ENCODE assay signal across 12 cellular contexts in the genomic region with DNA sequence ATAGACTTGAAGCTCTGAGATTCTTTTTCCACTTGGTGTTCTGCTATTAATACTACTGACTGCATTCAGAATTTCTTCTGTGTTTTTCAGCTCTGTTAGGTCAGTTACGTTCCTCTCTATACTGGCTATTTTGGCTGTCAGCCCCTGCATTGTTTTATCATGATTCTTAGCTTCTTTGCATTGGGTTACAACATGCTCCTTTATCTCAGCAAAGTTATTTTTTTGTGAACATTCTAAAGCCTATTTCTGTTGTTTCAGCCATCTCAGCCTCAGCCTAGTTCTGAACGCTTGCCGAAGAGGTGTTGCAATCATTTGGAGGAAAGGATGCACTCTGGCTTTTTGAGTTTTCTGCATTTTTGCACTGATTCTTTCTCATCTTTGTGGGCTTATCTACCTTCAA.
"Had no signal": no experiment of that assay in that cellular context is flagged by ENCODE, and none has a peak within 500 bp of the region (broad histone marks: within the 10 kb centered on the region; RNA-seq: fewer than 3 reads in every experiment).

No MANE protein-coding gene starts in this region.

- H3K4me2 ChIP-seq: smooth muscle cell had no signal

- DNase-seq: activated CD4-positive, alpha-beta memory T cell treated with anti-CD3 and anti-CD28 coated beads for 36 hours; activated naive CD4-positive, alpha-beta T cell treated with anti-CD3 and anti-CD28 coated beads for 36 hours; activated T-cell treated with anti-CD3 and anti-CD28 coated beads, Interleukin-2, amount 50 U/mL, for 72 hours; left colon; naive B cell; posterior cingulate gyrus; T-helper 9 cell; thyroid gland; uterus had no signal

- H3K27ac ChIP-seq: esophagus muscularis mucosa, thyroid gland, uterus had no signal

- H3K27me3 ChIP-seq: esophagus muscularis mucosa, thyroid gland, uterus had no signal

- H3K4me3 Mint-ChIP-seq: activated CD4-positive, alpha-beta memory T cell treated with anti-CD3 and anti-CD28 coated beads for 36 hours; activated naive CD4-positive, alpha-beta T cell treated with anti-CD3 and anti-CD28 coated beads for 36 hours; activated T-cell treated with anti-CD3 and anti-CD28 coated beads, Interleukin-2, amount 50 U/mL, for 72 hours; naive B cell had no signal

- H3K9me3 ChIP-seq: esophagus muscularis mucosa, thyroid gland, uterus had no signal

- H3K27me3 Mint-ChIP-seq: activated CD4-positive, alpha-beta memory T cell treated with anti-CD3 and anti-CD28 coated beads for 36 hours; naive B cell had no signal

- H3K27ac Mint-ChIP-seq: activated CD4-positive, alpha-beta memory T cell treated with anti-CD3 and anti-CD28 coated beads for 36 hours; activated naive CD4-positive, alpha-beta T cell treated with anti-CD3 and anti-CD28 coated beads for 36 hours; activated T-cell treated with anti-CD3 and anti-CD28 coated beads, Interleukin-2, amount 50 U/mL, for 72 hours; naive B cell had no signal

- H3K36me3 ChIP-seq: esophagus muscularis mucosa, thyroid gland, uterus had no signal

- H3K4me1 ChIP-seq: esophagus muscularis mucosa, thyroid gland, uterus had no signal

- H3K4me1 Mint-ChIP-seq: naive B cell had no signal

- H3K4me3 ChIP-seq: esophagus muscularis mucosa, smooth muscle cell, thyroid gland, uterus had no signal

- H3K36me3 Mint-ChIP-seq: activated CD4-positive, alpha-beta memory T cell treated with anti-CD3 and anti-CD28 coated beads for 36 hours; naive B cell had no signal

- FAIRE-seq: endometrium had no signal

- H3K9me3 Mint-ChIP-seq: activated naive CD4-positive, alpha-beta T cell treated with anti-CD3 and anti-CD28 coated beads for 36 hours had no signal

- ATAC-seq: activated T-cell treated with anti-CD3 and anti-CD28 coated beads, Interleukin-2, amount 50 U/mL, for 72 hours; left colon had no signal
